ENCODE assay signal across 17 cellular contexts in the genomic region with DNA sequence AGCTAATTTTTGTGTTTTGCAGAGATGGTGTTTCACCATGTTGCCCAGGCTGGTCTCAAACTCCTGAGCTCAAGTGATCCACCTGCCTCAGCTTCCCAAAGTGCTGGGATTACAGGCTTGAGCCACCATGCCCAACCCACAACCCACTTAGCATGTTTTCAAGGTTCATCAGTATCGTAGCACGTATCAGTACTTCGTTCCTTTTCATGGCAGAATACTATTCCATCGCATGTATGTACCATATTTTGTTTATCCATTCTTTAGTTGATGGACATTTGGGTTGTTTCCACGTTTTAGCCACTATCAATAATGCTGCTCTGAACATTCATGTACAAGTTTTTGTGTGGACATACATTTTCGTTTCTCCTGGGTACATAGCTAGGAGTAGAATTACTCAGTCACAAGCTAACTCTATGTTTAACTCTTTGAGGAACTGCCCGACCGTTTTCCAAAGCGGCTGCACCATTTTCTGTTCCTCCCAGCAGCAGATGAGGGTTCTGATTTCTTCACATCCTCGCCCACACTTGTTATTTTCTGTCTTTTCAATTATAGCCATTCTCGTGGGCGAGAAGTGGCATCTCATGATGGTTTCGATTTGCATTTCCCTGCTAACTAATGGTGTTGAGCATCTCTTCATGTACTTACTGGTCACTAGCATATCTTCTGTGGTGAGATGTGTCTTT.
"Had no signal": no experiment of that assay in that cellular context is flagged by ENCODE, and none has a peak within 500 bp of the region (broad histone marks: within the 10 kb centered on the region; RNA-seq: fewer than 3 reads in every experiment).

No MANE protein-coding gene starts in this region.

- H3K27ac ChIP-seq: foreskin keratinocyte, neutrophil, right atrium auricular region, skin epidermis, thoracic aorta had no signal

- ATAC-seq: foreskin keratinocyte; natural killer cell; stimulated activated naive CD8-positive, alpha-beta T cell treated with anti-CD3 and anti-CD28 coated beads, Interleukin-15, amount 100 ng/mL, for 72 hours had no signal

- H3K27ac Mint-ChIP-seq: natural killer cell had no signal

- DNase-seq: activated CD4-positive, CD25-positive, alpha-beta regulatory T cell treated with anti-CD3 and anti-CD28 coated beads, Interleukin-2, amount 50 U/mL, for 72 hours; activated effector memory CD4-positive, alpha-beta T cell treated with Interleukin-2 at 50 U/mL for 16 hours; activated naive CD4-positive, alpha-beta T cell treated with anti-CD3 and anti-CD28 coated beads, Interleukin-2, amount 50 U/mL, for 16 hours; cortex of kidney; effector memory CD4-positive, alpha-beta T cell; foreskin keratinocyte; mesenchymal stem cell; natural killer cell; stimulated activated CD4-positive, alpha-beta T cell treated with anti-CD3 and anti-CD28 coated beads, Interleukin-15, amount 100 ng/mL, for 24 hours; stimulated activated CD4-positive, alpha-beta T cell treated with anti-CD3 and anti-CD28 coated beads, Interleukin-4, amount 100 ng/mL, for 1 hour; stimulated activated CD8-positive, alpha-beta memory T cell treated with anti-CD3 and anti-CD28 coated beads, Interleukin-4, amount 100 ng/mL, for 48 hours; stimulated activated naive CD8-positive, alpha-beta T cell treated with anti-CD3 and anti-CD28 coated beads, Interleukin-15, amount 100 ng/mL, for 72 hours; T1000 had no signal

- H3K4me3 Mint-ChIP-seq: natural killer cell; stimulated activated naive CD8-positive, alpha-beta T cell treated with anti-CD3 and anti-CD28 coated beads, Interleukin-15, amount 100 ng/mL, for 72 hours had no signal
